In the genomic region with DNA sequence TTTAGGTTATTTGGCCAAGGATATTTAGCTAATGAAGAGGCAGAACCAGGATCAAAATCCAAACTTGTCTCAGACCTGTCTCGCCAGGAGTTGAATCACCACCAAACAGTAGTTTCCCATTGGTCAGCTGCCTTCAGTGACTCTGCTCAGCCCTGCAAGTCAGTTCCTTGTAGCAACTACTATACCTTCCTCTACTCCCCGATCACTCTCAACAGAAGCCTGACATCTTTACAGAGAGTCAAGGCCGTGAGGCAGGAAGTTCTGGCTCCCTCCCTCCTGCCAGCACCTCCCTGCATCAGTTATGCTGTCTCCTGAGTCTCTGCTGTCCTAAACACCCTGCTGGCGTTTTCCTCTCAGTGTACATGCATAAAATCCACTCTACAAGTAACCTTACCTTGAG, we compare ENCODE assay signal across 25 cellular contexts. TPM values are rescaled to one million over a fixed set of nuclear protein-coding genes. Genes with fewer than 3 reads are reported as not detected.
DNase-seq lines count a peak whose midpoint lies in the region; ATAC-seq and TF ChIP-seq lines count a peak whose summit lies in the region.
"Had no signal": no experiment of that assay in that cellular context is flagged by ENCODE, and none has a peak within 500 bp of the region (broad histone marks: within the 10 kb centered on the region; RNA-seq: fewer than 3 reads in every experiment).

No MANE protein-coding gene starts in this region.

- H3K4me3 ChIP-seq in CD8-positive, alpha-beta T cell (ENCODE audit: low read depth, low read length), result no peak overlapping the region
- H3K4me3 ChIP-seq: hepatocyte, sigmoid colon, tibial nerve had no signal

- TF ChIP-seq CTCF in 22Rv1 (IDR thresholded peaks at IDR 0.05) (no peak), activated B cell treated with CpG ODN at 0.5 μM for 24 hours (IDR thresholded peaks at IDR 0.05) (no peak), foreskin keratinocyte (conservative IDR thresholded peaks at IDR 0.05) (no peak)
- TF ChIP-seq CTCF in CD8-positive, alpha-beta T cell (IDR thresholded peaks at IDR 0.05), result no peak

- peak overlapping the region; percentile 65 for H3K27ac ChIP-seq in 22Rv1
- no peak overlapping the region for H3K27ac ChIP-seq in CD8-positive, alpha-beta T cell (ENCODE audit: low read depth, low read length)
- H3K27ac ChIP-seq in foreskin keratinocyte, result peak overlapping the region; percentile 48
- H3K27ac ChIP-seq: hepatocyte, sigmoid colon, tibial nerve had no signal

- H3K9me3 ChIP-seq in CD8-positive, alpha-beta T cell (ENCODE audit: low read length), result no peaks in the 10 kb centered on the region
- H3K9me3 ChIP-seq: sigmoid colon, tibial nerve had no signal

- no peaks in the 10 kb centered on the region for H3K27me3 ChIP-seq in CD8-positive, alpha-beta T cell (ENCODE audit: insufficient read depth, low read length)
- no peaks in the 10 kb centered on the region for H3K27me3 ChIP-seq in foreskin keratinocyte
- H3K27me3 ChIP-seq: hepatocyte, sigmoid colon, tibial nerve had no signal

- H3K27me3 Mint-ChIP-seq in CD8-positive, alpha-beta T cell (ENCODE audit: low read depth), result no peaks in the 10 kb centered on the region
- H3K27me3 Mint-ChIP-seq in activated B cell treated with CpG ODN at 0.5 μM for 24 hours, result no peaks in the 10 kb centered on the region
- H3K27me3 Mint-ChIP-seq in activated CD8-positive, alpha-beta memory T cell treated with anti-CD3 and anti-CD28 coated beads, Interleukin-2, amount 10 ng/mL, durations not matched to agents 7 days and 5 days, result no peaks in the 10 kb centered on the region
- H3K27me3 Mint-ChIP-seq: activated CD8-positive, alpha-beta T cell treated with anti-CD3 and anti-CD28 coated beads for 36 hours; activated naive CD8-positive, alpha-beta T cell; progenitor cell of endocrine pancreas had no signal

- intact Hi-C loops in CD8-positive, alpha-beta T cell (cut with DNase I, micrococcal nuclease), result no loop called here
- intact Hi-C loops in activated B cell treated with CpG ODN at 0.5 μM for 24 hours (cut with micrococcal nuclease), result no loop called here

- no peak for ATAC-seq in CD8-positive, alpha-beta T cell
- ATAC-seq in activated B cell treated with CpG ODN at 0.5 μM for 24 hours (ENCODE audit: low read depth) (no peak), foreskin keratinocyte (peak; percentile 42)
- ATAC-seq in activated CD8-positive, alpha-beta memory T cell treated with anti-CD3 and anti-CD28 coated beads, Interleukin-2, amount 10 ng/mL, durations not matched to agents 7 days and 5 days, result no peak
- ATAC-seq: activated CD8-positive, alpha-beta T cell treated with anti-CD3 and anti-CD28 coated beads for 36 hours; HepG2; SK-N-SH treated with all-trans-retinoic acid at 6 μM for 48 hours had no signal

- H3K36me3 Mint-ChIP-seq in CD8-positive, alpha-beta T cell, result peaks cover 65% of the 10 kb centered on the region
- H3K36me3 Mint-ChIP-seq in activated B cell treated with CpG ODN at 0.5 μM for 24 hours (ENCODE audit: low read depth), result peaks cover 68% of the 10 kb centered on the region
- peaks cover 43% of the 10 kb centered on the region for H3K36me3 Mint-ChIP-seq in activated CD8-positive, alpha-beta memory T cell treated with anti-CD3 and anti-CD28 coated beads, Interleukin-2, amount 10 ng/mL, durations not matched to agents 7 days and 5 days

- POLR2A ChIA-PET in CD8-positive, alpha-beta T cell (lab: Charles Lee), result no interaction called here
- POLR2A ChIA-PET in activated B cell treated with CpG ODN at 0.5 μM for 24 hours (lab: Charles Lee), result interaction anchor here (1.0 kb wide), 1 partner anchor 14 kb away, joined by 3 read pairs; no protein-coding TSS in a partner anchor

- peaks cover 35% of the 10 kb centered on the region for H3K36me3 ChIP-seq in CD8-positive, alpha-beta T cell (ENCODE audit: insufficient read depth, low read length)

- DNase-seq in CD8-positive, alpha-beta T cell, result no peak
- DNase-seq in activated B cell treated with CpG ODN at 0.5 μM for 24 hours (no peak), foreskin keratinocyte (peak; percentile 29 to 64), hypothalamus (lab: John Stamatoyannopoulos, UW) (no peak), foreskin melanocyte (no peak)
- no peak for DNase-seq in activated CD8-positive, alpha-beta memory T cell treated with anti-CD3 and anti-CD28 coated beads, Interleukin-2, amount 10 ng/mL, durations not matched to agents 7 days and 5 days
- no peak for DNase-seq in stimulated activated CD4-positive, alpha-beta T cell treated with anti-CD3 and anti-CD28 coated beads, Interleukin-12 subunit alpha, Interleukin-12 subunit beta, amount 100 ng/mL, for 4 hours
- DNase-seq: activated CD4-positive, CD25-positive, alpha-beta regulatory T cell; activated CD8-positive, alpha-beta T cell treated with anti-CD3 and anti-CD28 coated beads for 36 hours; activated T-cell treated with anti-CD3 and anti-CD28 coated beads for 4 hours; DMS 273 treated with DMSO at 0.1 percent for 48 hours; H9; immature natural killer cell; NCI-H1092 treated with DMSO at 0.1 percent for 48 hours; NCI-H2029 treated with DMSO at 0.1 percent for 48 hours; NCI-H345; sigmoid colon had no signal

- peak overlapping the region; percentile 4 for H3K27ac Mint-ChIP-seq in CD8-positive, alpha-beta T cell
- peak overlapping the region; percentile 44 for H3K27ac Mint-ChIP-seq in activated B cell treated with CpG ODN at 0.5 μM for 24 hours
- H3K27ac Mint-ChIP-seq in activated CD8-positive, alpha-beta memory T cell treated with anti-CD3 and anti-CD28 coated beads, Interleukin-2, amount 10 ng/mL, durations not matched to agents 7 days and 5 days, result no peak overlapping the region
- H3K27ac Mint-ChIP-seq: activated naive CD8-positive, alpha-beta T cell; H9; progenitor cell of endocrine pancreas had no signal

- no peaks in the 10 kb centered on the region for H3K4me1 ChIP-seq in CD8-positive, alpha-beta T cell (ENCODE audit: insufficient read depth, low read length)
- H3K4me1 ChIP-seq in foreskin keratinocyte, result no peaks in the 10 kb centered on the region
- H3K4me1 ChIP-seq: sigmoid colon, tibial nerve had no signal

- H3K4me3 Mint-ChIP-seq in CD8-positive, alpha-beta T cell, result no peak overlapping the region
- no peak overlapping the region for H3K4me3 Mint-ChIP-seq in activated B cell treated with CpG ODN at 0.5 μM for 24 hours
- no peak overlapping the region for H3K4me3 Mint-ChIP-seq in activated CD8-positive, alpha-beta memory T cell treated with anti-CD3 and anti-CD28 coated beads, Interleukin-2, amount 10 ng/mL, durations not matched to agents 7 days and 5 days
- H3K4me3 Mint-ChIP-seq: activated CD8-positive, alpha-beta T cell treated with anti-CD3 and anti-CD28 coated beads for 36 hours; activated naive CD8-positive, alpha-beta T cell; H9; immature natural killer cell; neural crest cell had no signal

- no peaks in the 10 kb centered on the region for H3K9me3 Mint-ChIP-seq in CD8-positive, alpha-beta T cell
- no peaks in the 10 kb centered on the region for H3K9me3 Mint-ChIP-seq in activated B cell treated with CpG ODN at 0.5 μM for 24 hours
- H3K9me3 Mint-ChIP-seq in activated CD8-positive, alpha-beta memory T cell treated with anti-CD3 and anti-CD28 coated beads, Interleukin-2, amount 10 ng/mL, durations not matched to agents 7 days and 5 days (ENCODE audit: low read depth), result no peaks in the 10 kb centered on the region
- H3K9me3 Mint-ChIP-seq: activated CD8-positive, alpha-beta T cell treated with anti-CD3 and anti-CD28 coated beads for 36 hours; H9; immature natural killer cell; neural crest cell had no signal

- CTCF ChIA-PET in CD8-positive, alpha-beta T cell (lab: Charles Lee), result interaction anchor here (1.6 kb wide), 1 partner anchor 13 kb away, joined by 3 read pairs; no protein-coding TSS in a partner anchor
- CTCF ChIA-PET in activated B cell treated with CpG ODN at 0.5 μM for 24 hours (lab: Charles Lee), result no interaction called here
- CTCF ChIA-PET in activated CD8-positive, alpha-beta memory T cell treated with anti-CD3 and anti-CD28 coated beads, Interleukin-2, amount 10 ng/mL, durations not matched to agents 7 days and 5 days (lab: Charles Lee), result interaction anchor here (1.0 to 1.1 kb wide), 2 partner anchors 16 kb away, joined by 3 read pairs; no protein-coding TSS in a partner anchor

- no peaks in the 10 kb centered on the region for H3K4me1 Mint-ChIP-seq in CD8-positive, alpha-beta T cell (ENCODE audit: low read depth)
- peaks cover 17% of the 10 kb centered on the region for H3K4me1 Mint-ChIP-seq in activated B cell treated with CpG ODN at 0.5 μM for 24 hours
- H3K4me1 Mint-ChIP-seq in activated CD8-positive, alpha-beta memory T cell treated with anti-CD3 and anti-CD28 coated beads, Interleukin-2, amount 10 ng/mL, durations not matched to agents 7 days and 5 days, result no peaks in the 10 kb centered on the region
- H3K4me1 Mint-ChIP-seq: H9, immature natural killer cell, neural crest cell had no signal

RNA-seq across cellular contexts. Expression of a gene that starts 13.2 kb away (rescaled TPM):
- 10 to 100 TPM; 55.1 to 56.7 TPM for total RNA-seq in CD8-positive, alpha-beta T cell
- total RNA-seq in activated B cell treated with CpG ODN at 0.5 μM for 24 hours (189 and 201 TPM in 2 replicates), foreskin keratinocyte (216 and 258 TPM in 2 replicates)
- 229 TPM in 2 replicates for polyA plus RNA-seq in foreskin keratinocyte
- total RNA-seq in activated CD8-positive, alpha-beta memory T cell treated with anti-CD3 and anti-CD28 coated beads, Interleukin-2, amount 10 ng/mL, durations not matched to agents 7 days and 5 days, result 100 to 1,000 TPM; 187 to 223 TPM

RNA-seq across cellular contexts. Expression of a gene that starts 14.3 kb away (rescaled TPM):
- total RNA-seq in CD8-positive, alpha-beta T cell, result 10 to 100 TPM; 34.0 to 36.3 TPM
- total RNA-seq in activated B cell treated with CpG ODN at 0.5 μM for 24 hours, result 38.8 and 40.3 TPM in 2 replicates
- 14.4 and 17.6 TPM in 2 replicates for total RNA-seq in foreskin keratinocyte
- polyA plus RNA-seq in foreskin keratinocyte, result 8.6 and 9.7 TPM in 2 replicates
- 10 to 100 TPM; 29.9 to 35.7 TPM for total RNA-seq in activated CD8-positive, alpha-beta memory T cell treated with anti-CD3 and anti-CD28 coated beads, Interleukin-2, amount 10 ng/mL, durations not matched to agents 7 days and 5 days

RNA-seq across cellular contexts. Expression of a gene that starts 59.5 kb away (rescaled TPM):
- 10 to 100 TPM; 63.1 to 63.2 TPM for total RNA-seq in CD8-positive, alpha-beta T cell
- total RNA-seq in activated B cell treated with CpG ODN at 0.5 μM for 24 hours (112 and 113 TPM in 2 replicates), foreskin keratinocyte (38.1 and 38.3 TPM in 2 replicates)
- 33.3 and 34.9 TPM in 2 replicates for polyA plus RNA-seq in foreskin keratinocyte
- total RNA-seq in activated CD8-positive, alpha-beta memory T cell treated with anti-CD3 and anti-CD28 coated beads, Interleukin-2, amount 10 ng/mL, durations not matched to agents 7 days and 5 days, result 10 to 100 TPM; 68.5 to 73.9 TPM

Comparison
In these comparisons a context has a peak if more than half of its experiments do, and no peak if none do; other contexts are left out.
1. DNase-seq: peak in foreskin keratinocyte (2 of 2); none in CD8-positive, alpha-beta T cell (0 of 7), activated B cell treated with CpG ODN at 0.5 μM for 24 hours (single experiment), hypothalamus (0 of 51), activated CD8-positive, alpha-beta memory T cell treated with anti-CD3 and anti-CD28 coated beads, Interleukin-2, amount 10 ng/mL, durations not matched to agents 7 days and 5 days (single experiment), stimulated activated CD4-positive, alpha-beta T cell treated with anti-CD3 and anti-CD28 coated beads, Interleukin-12 subunit alpha, Interleukin-12 subunit beta, amount 100 ng/mL, for 4 hours (single experiment) and foreskin melanocyte (single experiment).